In the genomic region with DNA sequence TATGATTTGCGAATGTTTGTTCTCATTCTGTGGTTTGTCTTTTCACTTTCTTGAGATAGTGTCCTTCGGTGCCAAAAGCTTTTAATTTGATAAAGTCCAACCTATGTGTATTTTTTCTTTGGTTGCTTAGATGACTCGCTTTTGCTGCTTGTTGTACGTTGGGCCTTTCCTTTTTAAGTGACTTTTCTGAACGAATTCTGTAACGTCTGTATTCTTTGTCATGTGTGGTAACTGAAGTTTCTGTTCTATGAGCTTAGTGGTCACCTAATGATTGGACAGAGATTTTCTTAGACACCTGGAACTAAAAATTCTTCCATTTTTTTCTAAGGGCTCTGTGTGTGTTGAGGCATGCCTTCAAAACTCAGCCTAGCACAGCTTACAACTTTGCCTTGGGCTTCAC, we compare ENCODE assay signal across 28 cellular contexts. TPM values are rescaled to one million over a fixed set of nuclear protein-coding genes. Genes with fewer than 3 reads are reported as not detected.
"Had no signal": no experiment of that assay in that cellular context is flagged by ENCODE, and none has a peak within 500 bp of the region (broad histone marks: within the 10 kb centered on the region; RNA-seq: fewer than 3 reads in every experiment).

No MANE protein-coding gene starts in this region.

- H3K9me3 ChIP-seq: testis, thoracic aorta, thyroid gland, transverse colon, upper lobe of left lung, upper lobe of right lung, vagina had no signal

- H3K36me3 ChIP-seq: stomach, suprapubic skin, thoracic aorta, thyroid gland, tibial artery, tibial nerve, transverse colon, upper lobe of left lung, upper lobe of right lung, uterus, vagina had no signal

- FAIRE-seq: urothelium cell line had no signal

- H3K4me1 ChIP-seq: stomach, suprapubic skin, testis, thyroid gland, tibial artery, tibial nerve, transverse colon, upper lobe of left lung, upper lobe of right lung, uterus, vagina had no signal

- H3K27me3 ChIP-seq: stomach, suprapubic skin, testis, thyroid gland, tibial artery, tibial nerve, transverse colon, upper lobe of left lung, upper lobe of right lung, uterus, vagina had no signal

- DNase-seq: stimulated activated CD4-positive, alpha-beta T cell treated with anti-CD3 and anti-CD28 coated beads, Interleukin-2, amount 100 ng/mL, for 48 hours; stimulated activated CD4-positive, alpha-beta T cell treated with anti-CD3 and anti-CD28 coated beads, Interleukin-4, amount 100 ng/mL, for 1 hour; stimulated activated CD4-positive, alpha-beta T cell treated with anti-CD3 and anti-CD28 coated beads, Interleukin-4, amount 100 ng/mL, for 24 hours; stimulated activated CD4-positive, alpha-beta T cell treated with anti-CD3 and anti-CD28 coated beads, Interleukin-4, amount 100 ng/mL, for 4 hours; stimulated activated CD8-positive, alpha-beta memory T cell treated with anti-CD3 and anti-CD28 coated beads, Interleukin-4, amount 100 ng/mL, for 48 hours; stimulated activated naive B cell treated with anti-CD40 and anti-IgM and Interleukin-4, amounts not matched to agents 10 μg/mL and 1 μg/mL and 100 μg/mL, for 72 hours; stimulated activated naive CD4-positive, alpha-beta T cell; stimulated activated naive CD4-positive, alpha-beta T cell treated with Interleukin-2 at 50 U/mL for 16 hours; stimulated activated naive CD8-positive, alpha-beta T cell treated with anti-CD3 and anti-CD28 coated beads, Interleukin-15, amount 100 ng/mL, for 72 hours; stimulated activated naive CD8-positive, alpha-beta T cell treated with anti-CD3 and anti-CD28 coated beads, Interleukin-15, Interleukin-2, amounts not matched to agents 100 U/mL and 50 U/mL, for 24 hours; stomach; substantia nigra; testis; thyroid gland; tibial artery; transverse colon; trophoblast cell; upper lobe of left lung; upper lobe of right lung; uterus had no signal

- H3K4me3 ChIP-seq: stomach, suprapubic skin, testis, thoracic aorta, thyroid gland, tibial artery, tibial nerve, transverse colon, upper lobe of left lung, upper lobe of right lung, uterus, vagina had no signal

- ATAC-seq: stimulated activated effector memory CD8-positive, alpha-beta T cell treated with anti-CD3 and anti-CD28 coated beads, Interleukin-12 subunit alpha, Interleukin-12 subunit beta, amount 100 ng/mL, for 72 hours; stimulated activated memory B cell treated with anti-CD40 and anti-IgM and Interleukin-4, amounts not matched to agents 10 μg/mL and 1 μg/mL and 100 μg/mL, for 72 hours; stimulated activated naive B cell treated with anti-CD40 and anti-IgM and Interleukin-4, amounts not matched to agents 10 μg/mL and 1 μg/mL and 100 μg/mL, for 72 hours; stimulated activated naive CD8-positive, alpha-beta T cell treated with anti-CD3 and anti-CD28 coated beads, Interleukin-15, amount 100 ng/mL, for 72 hours; stimulated activated naive CD8-positive, alpha-beta T cell treated with anti-CD3 and anti-CD28 coated beads, Interleukin-15, Interleukin-2, amounts not matched to agents 100 U/mL and 50 U/mL, for 24 hours; upper lobe of right lung had no signal

- H3K27ac ChIP-seq: stomach, suprapubic skin, testis, thoracic aorta, thyroid gland, tibial artery, tibial nerve, transverse colon, upper lobe of left lung, upper lobe of right lung, uterus, vagina had no signal

RNA-seq across cellular contexts. Expression of gene PROKR1, which starts 19.6 kb away (rescaled TPM):
- total RNA-seq: stomach, thoracic aorta, thyroid gland, upper lobe of right lung, ureter, vagina had no signal
- polyA plus RNA-seq: stomach had no signal
